Comparison of ENCODE assay signal across 17 cellular contexts in the genomic region with DNA sequence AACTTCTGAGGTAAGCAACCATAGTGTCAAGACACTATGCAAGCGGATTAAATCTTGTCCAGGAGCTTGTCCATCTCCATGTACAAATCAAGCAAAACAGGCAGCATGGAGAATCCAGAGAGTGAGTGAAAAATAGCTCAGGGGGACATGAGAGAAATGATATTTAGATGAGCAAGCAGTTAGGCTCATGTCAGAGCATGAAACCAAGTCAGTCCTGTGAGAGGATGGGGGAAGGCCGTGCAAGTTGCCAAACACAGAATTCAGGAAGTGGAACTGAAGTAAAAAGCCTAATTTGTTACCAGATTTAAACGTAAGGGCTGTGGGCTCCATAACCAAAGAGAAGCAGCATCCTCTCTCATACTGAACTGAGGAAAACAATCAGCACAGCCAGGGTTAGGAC.
"Had no signal": no experiment of that assay in that cellular context is flagged by ENCODE, and none has a peak within 500 bp of the region (broad histone marks: within the 10 kb centered on the region; RNA-seq: fewer than 3 reads in every experiment).

No MANE protein-coding gene starts in this region.

- H3K4me3 ChIP-seq: esophagus squamous epithelium, heart left ventricle, psoas muscle, suprapubic skin, upper lobe of right lung had no signal

- ATAC-seq: heart left ventricle; natural killer cell treated with Interleukin-12 subunit alpha and Interleukin-12 subunit beta and Interleukin-15 and Interleukin-18, amount 100 ng/mL, for 72 hours; psoas muscle; stimulated activated naive CD8-positive, alpha-beta T cell treated with anti-CD3 and anti-CD28 coated beads, Interleukin-15, Interleukin-2, amounts not matched to agents 100 U/mL and 50 U/mL, for 24 hours; upper lobe of right lung had no signal

- H3K36me3 Mint-ChIP-seq: activated naive CD8-positive, alpha-beta T cell had no signal

- H3K27me3 ChIP-seq: esophagus squamous epithelium, heart left ventricle, suprapubic skin, upper lobe of right lung had no signal

- H3K4me1 Mint-ChIP-seq: endodermal cell had no signal

- H3K9me3 ChIP-seq: suprapubic skin, upper lobe of right lung had no signal

- H3K9me3 Mint-ChIP-seq: endodermal cell had no signal

- H3K4me1 ChIP-seq: heart left ventricle, psoas muscle, suprapubic skin, upper lobe of right lung had no signal

- H3K27ac Mint-ChIP-seq: activated naive CD8-positive, alpha-beta T cell; activated T-cell treated with anti-CD3 and anti-CD28 coated beads, Interleukin-2, amount 50 U/mL, for 24 hours; endodermal cell; natural killer cell treated with Interleukin-12 subunit alpha and Interleukin-12 subunit beta and Interleukin-15 and Interleukin-18, amount 100 ng/mL, for 72 hours had no signal

- H3K27ac ChIP-seq: esophagus squamous epithelium, heart left ventricle, psoas muscle, suprapubic skin, upper lobe of right lung had no signal

- H3K4me3 Mint-ChIP-seq: activated naive CD8-positive, alpha-beta T cell; activated T-cell treated with anti-CD3 and anti-CD28 coated beads, Interleukin-2, amount 50 U/mL, for 24 hours; endodermal cell; natural killer cell treated with Interleukin-12 subunit alpha and Interleukin-12 subunit beta and Interleukin-15 and Interleukin-18, amount 100 ng/mL, for 72 hours had no signal

- H3K36me3 ChIP-seq: esophagus squamous epithelium, heart left ventricle, suprapubic skin, upper lobe of right lung had no signal

- DNase-seq: activated CD4-positive, alpha-beta T cell treated with anti-CD3 and anti-CD28 coated beads, Interleukin-2, amount 50 U/mL, for 4 hours; activated CD4-positive, CD25-positive, alpha-beta regulatory T cell treated with anti-CD3 and anti-CD28 coated beads, Interleukin-2, amount 50 U/mL, for 72 hours; activated gamma-delta T cell; activated T-cell treated with anti-CD3 and anti-CD28 coated beads, Interleukin-2, amount 50 U/mL, for 24 hours; amygdala; endodermal cell; esophagus squamous epithelium; foreskin fibroblast; heart left ventricle; psoas muscle; stimulated activated CD4-positive, alpha-beta T cell treated with anti-CD3 and anti-CD28 coated beads, Interleukin-4, amount 100 ng/mL, for 1 hour; stimulated activated CD8-positive, alpha-beta memory T cell treated with anti-CD3 and anti-CD28 coated beads, Interleukin-4, amount 100 ng/mL, for 48 hours; stimulated activated naive CD8-positive, alpha-beta T cell treated with anti-CD3 and anti-CD28 coated beads, Interleukin-15, Interleukin-2, amounts not matched to agents 100 U/mL and 50 U/mL, for 24 hours; upper lobe of right lung had no signal
